ENCODE assay signal across 8 cellular contexts in genomic region chr19:21202865-21203494, GRCh38.
DNase-seq lines count a peak whose midpoint lies in the region; ATAC-seq, FAIRE-seq and TF ChIP-seq lines count a peak whose summit lies in the region.

No MANE protein-coding gene starts in this region.

- H3K27me3 Mint-ChIP-seq in chondrocyte (ENCODE audit: low read depth) = no peaks in the 10 kb centered on the region

- H3K4me1 ChIP-seq in BE2C (no peaks in the 10 kb centered on the region), OCI-LY1 (ENCODE audit: insufficient read depth, low read length, severe bottlenecking) (no peaks in the 10 kb centered on the region), lung (ENCODE audit: control insufficient read depth in 2 of 2, insufficient read depth in 2 of 2, low read length in 2 of 2) (no peaks in the 10 kb centered on the region)

- H3K4me3 ChIP-seq in BE2C (ENCODE audit: low read depth, low read length) (no peak overlapping the region), OCI-LY1 (ENCODE audit: low read depth, low read length, poor library complexity, severe bottlenecking) (no peak overlapping the region), lung (no peak overlapping the region)

- no peaks in the 10 kb centered on the region for H3F3A ChIP-seq in OCI-LY1 (ENCODE audit: insufficient read depth, low read length)

- no peaks in the 10 kb centered on the region for H3K9me2 ChIP-seq in OCI-LY1 (ENCODE audit: low read depth, low read length)

- no peaks in the 10 kb centered on the region for H4K20me1 ChIP-seq in OCI-LY1 (ENCODE audit: insufficient read depth, low read length)

- H3K36me3 ChIP-seq in BE2C = no peaks in the 10 kb centered on the region
- H3K36me3 ChIP-seq in OCI-LY1 (ENCODE audit: insufficient read depth, low read length) = no peaks in the 10 kb centered on the region
- no peaks in the 10 kb centered on the region for H3K36me3 ChIP-seq in lung (ENCODE audit: control insufficient read depth in 2 of 2, insufficient read depth in 2 of 2, low read length in 2 of 2)

- H2AFZ ChIP-seq in OCI-LY1 (ENCODE audit: low read length) = no peak overlapping the region

- no peak for TF ChIP-seq POLR2A in GM12891 (IDR thresholded peaks at IDR 0.05; ENCODE audit: low read depth, low read length)

- 39 to 40% methylated on average over 9 of the region's 9 CpGs for WGBS in lung, 2 donors

- H3K27me3 ChIP-seq in BE2C (no peaks in the 10 kb centered on the region), OCI-LY1 (ENCODE audit: insufficient read depth, low read length) (no peaks in the 10 kb centered on the region), lung (ENCODE audit: control insufficient read depth, insufficient read depth) (no peaks in the 10 kb centered on the region)

- no peaks in the 10 kb centered on the region for H3K79me2 ChIP-seq in OCI-LY1 (ENCODE audit: insufficient read depth, low read length)

- H3K9me3 Mint-ChIP-seq in chondrocyte (ENCODE audit: low read depth) = peaks cover 3% of the 10 kb centered on the region

- DNase-seq in BE2C (peak; percentile 12), GM12891 (ENCODE audit: insufficient read length, low spot score) (peak; percentile 1), chondrocyte (ENCODE audit: low spot score) (no peak), lung (ENCODE audit: low spot score) (no peak), NCI-H446 treated with DMSO at 0.1 percent for 48 hours (lab: John Stamatoyannopoulos, UW) (no peak)

- ATAC-seq in lung (ENCODE audit: insufficient read depth, low FRiP score) = no peak
- no peak for ATAC-seq in HG03442 (IDR thresholded peaks at IDR 0.05; ENCODE audit: unreplicated experiment)
- no peak for ATAC-seq in HG03432 (IDR thresholded peaks at IDR 0.05; ENCODE audit: unreplicated experiment)

- H3K9me3 ChIP-seq in BE2C (no peaks in the 10 kb centered on the region; the same call in 1 of the 2 replicates), OCI-LY1 (ENCODE audit: low read length) (no peaks in the 10 kb centered on the region), lung (ENCODE audit: control insufficient read depth in 2 of 2, insufficient read depth in 1 of 2, low read length in 1 of 2) (peaks cover 0 to 4% of the 10 kb centered on the region in 2 donors)

- no peak overlapping the region for H3K9ac ChIP-seq in OCI-LY1 (ENCODE audit: low read length)

- H3K4me2 ChIP-seq in OCI-LY1 (ENCODE audit: low read length) = no peak overlapping the region

- TF ChIP-seq CTCF in BE2C (IDR thresholded peaks at IDR 0.05; ENCODE audit: low read depth, low read length) (peak; percentile 79), OCI-LY1 (IDR thresholded peaks at IDR 0.05; ENCODE audit: low read length) (peak; percentile 90), chondrocyte (IDR thresholded peaks at IDR 0.05) (peak; percentile 76), lung (IDR thresholded peaks at IDR 0.05; ENCODE audit: control extremely low read depth, extremely low read depth) (peak; percentile 58)

- no peak for FAIRE-seq in GM12891 (lab: Jason Lieb, UNC)

- H3K4me1 Mint-ChIP-seq in chondrocyte (ENCODE audit: low read depth) = peaks cover 11% of the 10 kb centered on the region

- H3K27ac Mint-ChIP-seq in chondrocyte (ENCODE audit: unreplicated experiment) = no peak overlapping the region

- no peaks in the 10 kb centered on the region for H3K36me3 Mint-ChIP-seq in chondrocyte (ENCODE audit: low read depth)

- H3K4me3 Mint-ChIP-seq in chondrocyte (ENCODE audit: unreplicated experiment) = no peak overlapping the region

- H3K27ac ChIP-seq in OCI-LY1 (ENCODE audit: low read depth, low read length, poor library complexity, severe bottlenecking) = no peak overlapping the region
- H3K27ac ChIP-seq in lung (ENCODE audit: low read depth in 1 of 2, low read length in 1 of 2) = no peak overlapping the region

TF ChIP-seq in GM12891, 5 proteins besides CTCF, POLR2A, EP300 and RAD21:
- no peak for TF ChIP-seq PAX5 (IDR thresholded peaks at IDR 0.05; ENCODE audit: insufficient read depth, low read length, severe bottlenecking)
- TF ChIP-seq POU2F2 (IDR thresholded peaks at IDR 0.05; ENCODE audit: low read depth, low read length) = no peak
- no peak for TF ChIP-seq SPI1 (IDR thresholded peaks at IDR 0.05; ENCODE audit: low read depth, low read length)
- TF ChIP-seq POLR2AphosphoS5 (IDR thresholded peaks at IDR 0.05; ENCODE audit: low read depth, low read length) = no peak
- TF ChIP-seq TAF1 (IDR thresholded peaks at IDR 0.05; ENCODE audit: low read depth, low read length) = no peak
TF ChIP-seq in GM12891: peak in this region for 0.

Comparison
In these comparisons a context has a peak if more than half of its experiments do, and no peak if none do; other contexts are left out.
1. DNase-seq: peak in BE2C (single experiment) and GM12891 (single experiment); none in chondrocyte (single experiment), lung (single experiment) and NCI-H446 treated with DMSO at 0.1 percent for 48 hours (single experiment).
2. Peak in every context shown above with its lines, with median percentiles within 50 percentile points of each other: CTCF ChIP-seq.